Comparison of ENCODE assay signal across 25 cellular contexts in the genomic region with DNA sequence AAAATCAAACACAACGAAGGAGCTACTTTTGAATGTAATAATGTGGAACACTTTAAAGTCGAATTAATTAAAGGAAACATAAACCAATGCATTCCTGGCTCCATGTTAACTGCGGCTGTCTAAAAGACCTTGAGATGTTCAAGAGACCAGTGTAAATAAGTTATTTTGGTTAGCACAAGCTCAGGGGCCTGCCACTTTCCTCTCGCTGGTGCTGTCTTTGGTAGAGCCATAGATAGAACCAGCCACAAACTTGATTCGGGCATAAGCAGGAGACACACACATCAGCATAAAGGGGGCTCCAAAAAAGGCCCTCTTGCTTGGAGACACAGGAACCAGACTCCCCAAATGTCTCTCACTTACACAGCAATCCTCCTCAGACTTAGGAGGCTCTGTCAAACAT.
"Had no signal": no experiment of that assay in that cellular context is flagged by ENCODE, and none has a peak within 500 bp of the region (broad histone marks: within the 10 kb centered on the region; RNA-seq: fewer than 3 reads in every experiment).

No MANE protein-coding gene starts in this region.

- H3K4me3 Mint-ChIP-seq: central memory CD8-positive, alpha-beta T cell; effector memory CD8-positive, alpha-beta T cell; immature natural killer cell; natural killer cell; stimulated activated naive CD8-positive, alpha-beta T cell treated with anti-CD3 and anti-CD28 coated beads, Interleukin-15, amount 100 ng/mL, for 72 hours; type B pancreatic cell had no signal

- H3K36me3 Mint-ChIP-seq: immature natural killer cell, natural killer cell, type B pancreatic cell had no signal

- H3K27ac Mint-ChIP-seq: effector memory CD8-positive, alpha-beta T cell; immature natural killer cell; natural killer cell; stimulated activated naive CD8-positive, alpha-beta T cell treated with anti-CD3 and anti-CD28 coated beads, Interleukin-15, amount 100 ng/mL, for 72 hours; type B pancreatic cell had no signal

- H3K27me3 Mint-ChIP-seq: type B pancreatic cell had no signal

- H3K9me3 ChIP-seq: esophagus squamous epithelium, gastrocnemius medialis, lower lobe of right lung, ovary, psoas muscle, right lobe of liver, thyroid gland had no signal

- H3K9me3 Mint-ChIP-seq: central memory CD8-positive, alpha-beta T cell; effector memory CD8-positive, alpha-beta T cell; immature natural killer cell; natural killer cell had no signal

- H3K27me3 ChIP-seq: gastrocnemius medialis, ovary, right lobe of liver, thyroid gland had no signal

- H3K4me1 ChIP-seq: esophagus squamous epithelium, gastrocnemius medialis, lower lobe of right lung, psoas muscle, right lobe of liver, thyroid gland had no signal

- DNase-seq: cortex of kidney; effector memory CD8-positive, alpha-beta T cell; erythroblast; esophagus squamous epithelium; gastrocnemius medialis; hypothalamus; immature natural killer cell; lower lobe of right lung; natural killer cell; occipital lobe; ovary; posterior cingulate gyrus; psoas muscle; right lobe of liver; small intestine; stimulated activated CD4-positive, alpha-beta T cell treated with anti-CD3 and anti-CD28 coated beads, Interleukin-12 subunit alpha, Interleukin-12 subunit beta, amount 100 ng/mL, for 4 hours; stimulated activated CD4-positive, alpha-beta T cell treated with anti-CD3 and anti-CD28 coated beads, Interleukin-1b, Interleukin-23, amount 100 ng/mL, for 48 hours; stimulated activated CD4-positive, alpha-beta T cell treated with anti-CD3 and anti-CD28 coated beads, Interleukin-4, amount 100 ng/mL, for 1 hour; stimulated activated CD8-positive, alpha-beta memory T cell treated with anti-CD3 and anti-CD28 coated beads, Interleukin-4, amount 100 ng/mL, for 48 hours; stimulated activated naive CD4-positive, alpha-beta T cell; stimulated activated naive CD8-positive, alpha-beta T cell treated with anti-CD3 and anti-CD28 coated beads, Interleukin-15, amount 100 ng/mL, for 72 hours; thyroid gland had no signal

- H3K36me3 ChIP-seq: esophagus squamous epithelium, gastrocnemius medialis, lower lobe of right lung, ovary, right lobe of liver, thyroid gland had no signal

- H3K27ac ChIP-seq: esophagus squamous epithelium, gastrocnemius medialis, lower lobe of right lung, ovary, psoas muscle, right lobe of liver, thyroid gland had no signal

- H3K4me1 Mint-ChIP-seq: central memory CD8-positive, alpha-beta T cell; immature natural killer cell; natural killer cell; stimulated activated naive CD8-positive, alpha-beta T cell treated with anti-CD3 and anti-CD28 coated beads, Interleukin-15, amount 100 ng/mL, for 72 hours had no signal

- ATAC-seq: effector memory CD8-positive, alpha-beta T cell; gastrocnemius medialis; left lobe of liver; lower lobe of right lung; natural killer cell; psoas muscle; right lobe of liver; stimulated activated naive CD8-positive, alpha-beta T cell treated with anti-CD3 and anti-CD28 coated beads, Interleukin-15, amount 100 ng/mL, for 72 hours had no signal

- H3K4me3 ChIP-seq: esophagus squamous epithelium, gastrocnemius medialis, lower lobe of right lung, ovary, psoas muscle, right lobe of liver, thyroid gland had no signal
